13 cellular contexts compared by ENCODE assay signal in genomic region chr1:36419569-36419968, GRCh38.
"Had no signal": no experiment of that assay in that cellular context is flagged by ENCODE, and none has a peak within 500 bp of the region (broad histone marks: within the 10 kb centered on the region; RNA-seq: fewer than 3 reads in every experiment).

No MANE protein-coding gene starts in this region.

- H3K27me3 ChIP-seq: esophagus muscularis mucosa, right atrium auricular region, SJSA1, upper lobe of left lung had no signal

- H3K4me3 ChIP-seq: coronary artery, esophagus muscularis mucosa, right atrium auricular region, SJSA1, upper lobe of left lung had no signal

- H3K9me3 ChIP-seq: esophagus muscularis mucosa, right atrium auricular region, SJSA1, upper lobe of left lung had no signal

- H3K27ac ChIP-seq: coronary artery, SJSA1, upper lobe of left lung had no signal

- DNase-seq: activated CD4-positive, alpha-beta T cell treated with anti-CD3 and anti-CD28 coated beads, Interleukin-2, amount 50 U/mL, for 48 hours; activated CD4-positive, CD25-positive, alpha-beta regulatory T cell treated with anti-CD3 and anti-CD28 coated beads, Interleukin-2, amount 50 U/mL, for 72 hours; activated gamma-delta T cell; central memory CD4-positive, alpha-beta T cell; mesendoderm; natural killer cell; stimulated activated naive CD8-positive, alpha-beta T cell treated with anti-CD3 and anti-CD28 coated beads, Interleukin-15, Interleukin-2, amounts not matched to agents 100 U/mL and 50 U/mL, for 24 hours; SW 1271; upper lobe of left lung had no signal

- ATAC-seq: natural killer cell; stimulated activated naive CD8-positive, alpha-beta T cell treated with anti-CD3 and anti-CD28 coated beads, Interleukin-15, Interleukin-2, amounts not matched to agents 100 U/mL and 50 U/mL, for 24 hours had no signal
